Comparison of ENCODE assay signal across 8 cellular contexts in the genomic region with DNA sequence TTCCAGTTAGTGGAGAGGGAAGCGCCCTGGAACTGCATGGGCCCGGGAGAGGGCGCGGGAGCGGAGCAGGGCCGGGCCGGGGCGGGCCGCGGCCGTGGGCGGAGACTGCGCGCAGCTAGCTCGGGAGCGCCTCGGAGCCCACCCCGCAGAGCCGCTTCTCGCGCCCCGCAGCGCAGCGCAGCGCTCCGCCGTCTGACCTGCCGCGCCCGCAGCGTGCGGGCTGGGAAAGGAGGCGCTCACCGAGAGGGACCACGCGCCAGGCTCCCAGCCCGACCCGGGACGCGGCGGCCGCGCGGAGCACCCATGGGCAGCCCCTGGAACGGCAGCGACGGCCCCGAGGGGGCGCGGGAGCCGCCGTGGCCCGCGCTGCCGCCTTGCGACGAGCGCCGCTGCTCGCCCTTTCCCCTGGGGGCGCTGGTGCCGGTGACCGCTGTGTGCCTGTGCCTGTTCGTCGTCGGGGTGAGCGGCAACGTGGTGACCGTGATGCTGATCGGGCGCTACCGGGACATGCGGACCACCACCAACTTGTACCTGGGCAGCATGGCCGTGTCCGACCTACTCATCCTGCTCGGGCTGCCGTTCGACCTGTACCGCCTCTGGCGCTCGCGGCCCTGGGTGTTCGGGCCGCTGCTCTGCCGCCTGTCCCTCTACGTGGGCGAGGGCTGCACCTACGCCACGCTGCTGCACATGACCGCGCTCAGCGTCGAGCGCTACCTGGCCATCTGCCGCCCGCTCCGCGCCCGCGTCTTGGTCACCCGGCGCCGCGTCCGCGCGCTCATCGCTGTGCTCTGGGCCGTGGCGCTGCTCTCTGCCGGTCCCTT. TPM values are rescaled to one million over a fixed set of nuclear protein-coding genes. Genes with fewer than 3 reads are reported as not detected.
DNase-seq lines count a peak whose midpoint lies in the region; ATAC-seq lines count a peak whose summit lies in the region.

A gene with protein sequence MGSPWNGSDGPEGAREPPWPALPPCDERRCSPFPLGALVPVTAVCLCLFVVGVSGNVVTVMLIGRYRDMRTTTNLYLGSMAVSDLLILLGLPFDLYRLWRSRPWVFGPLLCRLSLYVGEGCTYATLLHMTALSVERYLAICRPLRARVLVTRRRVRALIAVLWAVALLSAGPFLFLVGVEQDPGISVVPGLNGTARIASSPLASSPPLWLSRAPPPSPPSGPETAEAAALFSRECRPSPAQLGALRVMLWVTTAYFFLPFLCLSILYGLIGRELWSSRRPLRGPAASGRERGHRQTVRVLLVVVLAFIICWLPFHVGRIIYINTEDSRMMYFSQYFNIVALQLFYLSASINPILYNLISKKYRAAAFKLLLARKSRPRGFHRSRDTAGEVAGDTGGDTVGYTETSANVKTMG (plus strand): TSS at position 304 of the 821 bp plus-strand sequence. CDS start 0 bp downstream, at position 304.

- H3K79me2 ChIP-seq in trophoblast cell (ENCODE audit: control insufficient read depth, insufficient read depth, low read length, poor library complexity), result no peaks in the 10 kb centered on the region

- no peaks in the 10 kb centered on the region for H3K36me3 ChIP-seq in trophoblast cell (ENCODE audit: control insufficient read depth in 1 of 2, insufficient read depth in 2 of 2, low read length in 2 of 2)

- H3K9me3 ChIP-seq in trophoblast cell (ENCODE audit: insufficient read depth, low read depth, low read length), result peaks cover 9% of the 10 kb centered on the region

- peak; percentile 84 for ATAC-seq in Right ventricle myocardium superior (ENCODE audit: poor library complexity)
- ATAC-seq in GM21786 (IDR thresholded peaks at IDR 0.05; ENCODE audit: unreplicated experiment), result no peak

- H3K4ac ChIP-seq in trophoblast cell (ENCODE audit: low read depth, low read length), result no peak within 1 kb of the TSS

- H3K4me3 ChIP-seq in trophoblast cell (ENCODE audit: low read depth, low read length), result peak within 1 kb of the TSS; percentile 48

- H2AFZ ChIP-seq in trophoblast cell (ENCODE audit: insufficient read depth, low read length, poor library complexity), result peak within 1 kb of the TSS; percentile 23

- H3K4me1 ChIP-seq in trophoblast cell (ENCODE audit: control insufficient read depth in 1 of 2, insufficient read depth in 2 of 2, low read length in 2 of 2), result peaks cover 4 to 13% of the 10 kb centered on the region in 2 experiments

- no peak within 1 kb of the TSS for H3K23ac ChIP-seq in trophoblast cell (ENCODE audit: low read length)

- H3K27me3 ChIP-seq in trophoblast cell (ENCODE audit: insufficient read depth, low read length), result peaks cover 62% of the 10 kb centered on the region

- no peak within 1 kb of the TSS for H2BK120ac ChIP-seq in trophoblast cell (ENCODE audit: insufficient read depth, low read length, poor library complexity)

- no peak within 1 kb of the TSS for H2AK5ac ChIP-seq in trophoblast cell (ENCODE audit: low read length)

- no peak within 1 kb of the TSS for H4K91ac ChIP-seq in trophoblast cell (ENCODE audit: low read depth, low read length)

- no peak within 1 kb of the TSS for H3K14ac ChIP-seq in trophoblast cell (ENCODE audit: low read length)

- WGBS in trophoblast cell (ENCODE audit: extremely low coverage, insufficient coverage, insufficient read length), result no CpG with 5 or more reads among the region's 111 CpGs

- no peak within 1 kb of the TSS for H4K12ac ChIP-seq in trophoblast cell (ENCODE audit: low read depth, low read length)

- H3K79me1 ChIP-seq in trophoblast cell (ENCODE audit: low read length), result no peaks in the 10 kb centered on the region

- intact Hi-C loops in Right ventricle myocardium superior (cut with DNase I), result no loop called here

- H2BK12ac ChIP-seq in trophoblast cell (ENCODE audit: low read length), result no peak within 1 kb of the TSS

- no peak within 1 kb of the TSS for H3K27ac ChIP-seq in trophoblast cell (ENCODE audit: low read depth, low read length)

- H2BK5ac ChIP-seq in trophoblast cell (ENCODE audit: low read depth, low read length, poor library complexity), result no peak within 1 kb of the TSS

- peak within 1 kb of the TSS; percentile 54 for H3K4me2 ChIP-seq in trophoblast cell (ENCODE audit: low read length)

- no peak within 1 kb of the TSS for H4K8ac ChIP-seq in trophoblast cell (ENCODE audit: low read depth, low read length)

- peak; percentile 17 for DNase-seq in EH (ENCODE audit: low read depth)
- DNase-seq in NCI-H2171 (lab: John Stamatoyannopoulos, UW), result peak; percentile 54
- peak; percentile 16 for DNase-seq in activated gamma-delta T cell (lab: John Stamatoyannopoulos, UW)
- peak; percentile 59 for DNase-seq in Right ventricle myocardium superior
- DNase-seq in trophoblast cell, result peak in 1 of 2 donors; percentile 37
- DNase-seq in NCI-H2029 treated with DMSO at 0.1 percent for 48 hours (lab: John Stamatoyannopoulos, UW), result no peak
- DNase-seq in HK-2 (ENCODE audit: unreplicated experiment), result no peak

- no peak within 1 kb of the TSS for H3K18ac ChIP-seq in trophoblast cell (ENCODE audit: low read length)

- H3K9ac ChIP-seq in trophoblast cell (ENCODE audit: low read length), result no peak within 1 kb of the TSS

RNA-seq across cellular contexts. Expression of the gene that starts here (rescaled TPM):
- not detected for total RNA-seq in Right ventricle myocardium superior
- 0.04 TPM in 1 of 2 replicates, not detected in the other for polyA plus RNA-seq in trophoblast cell (2013)

Comparison
In these comparisons a context has a peak if more than half of its experiments do, and no peak if none do; other contexts are left out.
1. Peak in DNase-seq and ATAC-seq in Right ventricle myocardium superior; RNA of the gene not detected or under 1 TPM.
2. DNase-seq: peak in EH (single experiment), NCI-H2171 (single experiment) and activated gamma-delta T cell (single experiment); none in NCI-H2029 treated with DMSO at 0.1 percent for 48 hours (single experiment) and HK-2 (single experiment).